ENCODE assay signal across 29 cellular contexts in genomic region chr1:218182455-218182854, GRCh38.
"Had no signal": no experiment of that assay in that cellular context is flagged by ENCODE, and none has a peak within 500 bp of the region (broad histone marks: within the 10 kb centered on the region; RNA-seq: fewer than 3 reads in every experiment).

No MANE protein-coding gene starts in this region.

- H3K9me3 ChIP-seq: ovary, psoas muscle, right lobe of liver, sigmoid colon, suprapubic skin, testis, tibial artery, transverse colon, upper lobe of right lung, uterus had no signal

- DNase-seq: natural killer cell; occipital lobe; ovary; posterior cingulate gyrus; psoas muscle; right cardiac atrium; right lobe of liver; sigmoid colon; small intestine; stimulated activated CD4-positive, alpha-beta T cell treated with anti-CD3 and anti-CD28 coated beads, Interleukin-15, amount 100 ng/mL, for 24 hours; stimulated activated CD4-positive, alpha-beta T cell treated with anti-CD3 and anti-CD28 coated beads, Interleukin-2, amount 100 ng/mL, for 24 hours; stimulated activated CD4-positive, alpha-beta T cell treated with anti-CD3 and anti-CD28 coated beads, Interleukin-2, amount 100 ng/mL, for 48 hours; stimulated activated CD4-positive, alpha-beta T cell treated with anti-CD3 and anti-CD28 coated beads, Interleukin-4, amount 100 ng/mL, for 24 hours; stimulated activated naive B cell treated with anti-CD40 and anti-IgM and Interleukin-4, amounts not matched to agents 10 μg/mL and 1 μg/mL and 100 μg/mL, for 72 hours; stimulated activated naive CD4-positive, alpha-beta T cell treated with Interleukin-2 at 50 U/mL for 16 hours; substantia nigra; testis; tibial artery; transverse colon; upper lobe of right lung; uterus had no signal

- ATAC-seq: natural killer cell; psoas muscle; right lobe of liver; stimulated activated effector memory CD8-positive, alpha-beta T cell treated with anti-CD3 and anti-CD28 coated beads, Interleukin-12 subunit alpha, Interleukin-12 subunit beta, amount 100 ng/mL, for 72 hours; stimulated activated naive B cell treated with anti-CD40 and anti-IgM and Interleukin-4, amounts not matched to agents 10 μg/mL and 1 μg/mL and 100 μg/mL, for 72 hours; upper lobe of right lung had no signal

- H3K4me1 ChIP-seq: neural progenitor cell, parathyroid adenoma, psoas muscle, right lobe of liver, sigmoid colon, suprapubic skin, testis, tibial artery, transverse colon, upper lobe of right lung, uterus had no signal

- H2AFZ ChIP-seq: neural progenitor cell, parathyroid adenoma had no signal

- H3K27ac Mint-ChIP-seq: natural killer cell; nephron; neural progenitor cell; progenitor cell of endocrine pancreas; stimulated activated effector memory CD8-positive, alpha-beta T cell treated with anti-CD3 and anti-CD28 coated beads, Interleukin-12 subunit alpha, Interleukin-12 subunit beta, amount 100 ng/mL, for 72 hours; stimulated activated naive B cell treated with anti-CD40 and anti-IgM and Interleukin-4, amounts not matched to agents 10 μg/mL and 1 μg/mL and 100 μg/mL, for 72 hours; stimulated activated naive CD8-positive, alpha-beta T cell treated with anti-CD3 and anti-CD28 coated beads, Interleukin-15, Interleukin-2, amounts not matched to agents 100 ng/mL and 50 ng/mL, for 24 hours; type B pancreatic cell had no signal

- H3K79me2 ChIP-seq: parathyroid adenoma had no signal

- H3K4me1 Mint-ChIP-seq: natural killer cell; nephron; neural progenitor cell; stimulated activated effector memory CD8-positive, alpha-beta T cell treated with anti-CD3 and anti-CD28 coated beads, Interleukin-12 subunit alpha, Interleukin-12 subunit beta, amount 100 ng/mL, for 72 hours; stimulated activated naive B cell treated with anti-CD40 and anti-IgM and Interleukin-4, amounts not matched to agents 10 μg/mL and 1 μg/mL and 100 μg/mL, for 72 hours had no signal

- H3K36me3 Mint-ChIP-seq: natural killer cell; neural progenitor cell; stimulated activated effector memory CD8-positive, alpha-beta T cell treated with anti-CD3 and anti-CD28 coated beads, Interleukin-12 subunit alpha, Interleukin-12 subunit beta, amount 100 ng/mL, for 72 hours; stimulated activated naive B cell treated with anti-CD40 and anti-IgM and Interleukin-4, amounts not matched to agents 10 μg/mL and 1 μg/mL and 100 μg/mL, for 72 hours; type B pancreatic cell had no signal

- H3K27me3 Mint-ChIP-seq: stimulated activated naive B cell treated with anti-CD40 and anti-IgM and Interleukin-4, amounts not matched to agents 10 μg/mL and 1 μg/mL and 100 μg/mL, for 72 hours had no signal

- H3K27ac ChIP-seq: neural progenitor cell, ovary, parathyroid adenoma, psoas muscle, right lobe of liver, sigmoid colon, suprapubic skin, testis, tibial artery, transverse colon, upper lobe of right lung, uterus had no signal

- H3K4me3 Mint-ChIP-seq: natural killer cell; nephron; neural progenitor cell; stimulated activated effector memory CD8-positive, alpha-beta T cell treated with anti-CD3 and anti-CD28 coated beads, Interleukin-12 subunit alpha, Interleukin-12 subunit beta, amount 100 ng/mL, for 72 hours; stimulated activated naive B cell treated with anti-CD40 and anti-IgM and Interleukin-4, amounts not matched to agents 10 μg/mL and 1 μg/mL and 100 μg/mL, for 72 hours; stimulated activated naive CD8-positive, alpha-beta T cell treated with anti-CD3 and anti-CD28 coated beads, Interleukin-15, Interleukin-2, amounts not matched to agents 100 ng/mL and 50 ng/mL, for 24 hours; type B pancreatic cell had no signal

- H3K27me3 ChIP-seq: neural progenitor cell, ovary, sigmoid colon, suprapubic skin, testis, tibial artery, transverse colon, upper lobe of right lung, uterus had no signal

- H3K9ac ChIP-seq: neural progenitor cell, parathyroid adenoma had no signal

- H3K4me3 ChIP-seq: neural progenitor cell, ovary, psoas muscle, right lobe of liver, sigmoid colon, suprapubic skin, testis, tibial artery, transverse colon, upper lobe of right lung, uterus had no signal

- H3K36me3 ChIP-seq: neural progenitor cell, ovary, right lobe of liver, sigmoid colon, suprapubic skin, tibial artery, transverse colon, upper lobe of right lung, uterus had no signal

- H3K4me2 ChIP-seq: neural progenitor cell had no signal
